Comparison of ENCODE assay signal across 17 cellular contexts in the genomic region with DNA sequence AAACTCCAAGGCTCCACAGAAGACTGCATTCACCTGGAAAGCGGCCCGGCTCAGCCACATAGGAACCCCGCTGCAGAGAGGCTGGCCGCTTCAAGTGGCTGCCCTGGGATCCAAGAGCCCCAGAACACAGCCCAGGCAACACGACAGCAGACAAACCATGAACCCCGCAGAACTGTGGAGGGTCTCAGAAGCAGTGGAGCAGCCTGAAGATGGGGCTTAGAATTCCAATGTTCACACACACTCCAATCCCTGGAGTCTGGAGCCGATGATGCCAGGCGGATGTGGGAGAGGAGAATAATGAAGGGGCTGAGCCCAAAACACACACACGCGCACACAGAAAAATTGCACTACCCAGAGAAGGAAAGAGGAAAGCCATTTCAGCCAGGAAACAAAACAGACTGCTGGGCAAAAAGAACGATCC. TPM values are rescaled to one million over a fixed set of nuclear protein-coding genes. Genes with fewer than 3 reads are reported as not detected.
A peak's percentile ranks its signal among the peaks of the same experiment; 100 is the strongest.
DNase-seq lines count a peak whose midpoint lies in the region; ATAC-seq and TF ChIP-seq lines count a peak whose summit lies in the region.
"Had no signal": no experiment of that assay in that cellular context is flagged by ENCODE, and none has a peak within 500 bp of the region (broad histone marks: within the 10 kb centered on the region; RNA-seq: fewer than 3 reads in every experiment).

No MANE protein-coding gene starts in this region.

- H3K9ac ChIP-seq in rectal smooth muscle tissue (ENCODE audit: low read length) (no peak overlapping the region), colonic mucosa (ENCODE audit: low read depth in 2 of 2, low read length in 2 of 2) (no peak overlapping the region)

- H3K79me2 ChIP-seq in hepatocyte, result peaks cover 94% of the 10 kb centered on the region

- peaks cover 11% of the 10 kb centered on the region for H4K20me1 ChIP-seq in hepatocyte (ENCODE audit: insufficient read depth, poor library complexity, severe bottlenecking)

- TF ChIP-seq CTCF in cardiac fibroblast (IDR thresholded peaks at IDR 0.05; ENCODE audit: low read depth, low read length) (no peak), hepatocyte (IDR thresholded peaks at IDR 0.05; ENCODE audit: poor library complexity) (no peak), colonic mucosa (IDR thresholded peaks at IDR 0.05) (no peak)

- H3K27me3 ChIP-seq in hepatocyte (no peaks in the 10 kb centered on the region), rectal smooth muscle tissue (ENCODE audit: control insufficient read depth, insufficient read depth, low read length) (no peaks in the 10 kb centered on the region), colonic mucosa (no peaks in the 10 kb centered on the region)
- H3K27me3 ChIP-seq: foreskin keratinocyte had no signal

- intact Hi-C loops in colonic mucosa (cut with DNase I), result no loop called here

- peak overlapping the region; percentile 52 for H3K4me2 ChIP-seq in hepatocyte

- H3K9me3 ChIP-seq in hepatocyte (ENCODE audit: low read depth) (no peaks in the 10 kb centered on the region), colonic mucosa (no peaks in the 10 kb centered on the region)

- DNase-seq in Ammon's horn (ENCODE audit: low spot score) (peak; percentile 50), cardiac fibroblast (ENCODE audit: low read depth in 2 of 2) (peak; percentile 13 to 37), hepatocyte (ENCODE audit: low spot score) (no peak), NCI-H1436 treated with DMSO at 0.1 percent for 48 hours (lab: John Stamatoyannopoulos, UW) (no peak), colonic mucosa (no peak)
- DNase-seq: activated CD4-positive, alpha-beta T cell treated with anti-CD3 and anti-CD28 coated beads for 48 hours; activated T-cell treated with anti-CD3 and anti-CD28 coated beads for 4 hours; HCEC 1CT; immature natural killer cell; NCI-H2081 treated with DMSO at 0.1 percent for 48 hours; NCI-H774; stimulated activated naive CD8-positive, alpha-beta T cell treated with anti-CD3 and anti-CD28 coated beads, Interleukin-15, Interleukin-2, amounts not matched to agents 100 U/mL and 50 U/mL, for 24 hours had no signal

- no peak for ATAC-seq in GM18907 (IDR thresholded peaks at IDR 0.05; ENCODE audit: unreplicated experiment)
- no peak for ATAC-seq in HG03159 (IDR thresholded peaks at IDR 0.05; ENCODE audit: unreplicated experiment)
- ATAC-seq: stimulated activated naive CD8-positive, alpha-beta T cell treated with anti-CD3 and anti-CD28 coated beads, Interleukin-15, Interleukin-2, amounts not matched to agents 100 U/mL and 50 U/mL, for 24 hours had no signal

- H3K4me1 ChIP-seq in hepatocyte (ENCODE audit: insufficient read depth) (peaks cover 21% of the 10 kb centered on the region), rectal smooth muscle tissue (ENCODE audit: control insufficient read depth, insufficient read depth, low read length) (peaks cover 5% of the 10 kb centered on the region), colonic mucosa (no peaks in the 10 kb centered on the region)
- H3K4me1 ChIP-seq: foreskin keratinocyte had no signal

- 86% methylated on average over 11 of the region's 11 CpGs for WGBS in hepatocyte (ENCODE audit: low lambda C conversion rate, missing lambda C conversion rate)

- H3K4me3 ChIP-seq in cardiac fibroblast (replicated peaks in 1 of 2; ENCODE audit: low read depth in 2 of 2, low read length in 2 of 2) (no peak overlapping the region), hepatocyte (no peak overlapping the region), rectal smooth muscle tissue (ENCODE audit: low read length) (peak overlapping the region; percentile 51), colonic mucosa (no peak overlapping the region)

- H2AFZ ChIP-seq in hepatocyte, result no peak overlapping the region

- H3K27ac ChIP-seq in hepatocyte, result peak overlapping the region; percentile 26
- peak overlapping the region; percentile 83 for H3K27ac ChIP-seq in rectal smooth muscle tissue (ENCODE audit: low read depth, low read length)
- H3K27ac ChIP-seq in colonic mucosa, result no peak overlapping the region
- H3K27ac ChIP-seq: foreskin keratinocyte, RWPE1 had no signal

- H3K9me2 ChIP-seq in hepatocyte (replicated peaks; ENCODE audit: insufficient read depth), result no peaks in the 10 kb centered on the region

- H3K36me3 ChIP-seq in hepatocyte (replicated peaks; ENCODE audit: insufficient read depth, low read depth) (no peaks in the 10 kb centered on the region), rectal smooth muscle tissue (ENCODE audit: control insufficient read depth, insufficient read depth, low read length) (no peaks in the 10 kb centered on the region), colonic mucosa (no peaks in the 10 kb centered on the region)

RNA-seq across cellular contexts. Expression of a gene that starts 52.4 kb away (rescaled TPM):
- total RNA-seq in hepatocyte, result 23.2 and 27.1 TPM in 2 replicates
- polyA plus RNA-seq in hepatocyte, result 24.5 and 31.7 TPM in 2 replicates
- total RNA-seq in colonic mucosa, result 1 to 10 TPM; 3.4 to 5.3 TPM

Comparison
In these comparisons a context has a peak if more than half of its experiments do, and no peak if none do; other contexts are left out.
1. DNase-seq: peak in Ammon's horn (single experiment) and cardiac fibroblast (2 of 2); none in hepatocyte (single experiment), NCI-H1436 treated with DMSO at 0.1 percent for 48 hours (single experiment) and colonic mucosa (single experiment).